ENCODE assay signal across 2 cellular contexts in the genomic region with DNA sequence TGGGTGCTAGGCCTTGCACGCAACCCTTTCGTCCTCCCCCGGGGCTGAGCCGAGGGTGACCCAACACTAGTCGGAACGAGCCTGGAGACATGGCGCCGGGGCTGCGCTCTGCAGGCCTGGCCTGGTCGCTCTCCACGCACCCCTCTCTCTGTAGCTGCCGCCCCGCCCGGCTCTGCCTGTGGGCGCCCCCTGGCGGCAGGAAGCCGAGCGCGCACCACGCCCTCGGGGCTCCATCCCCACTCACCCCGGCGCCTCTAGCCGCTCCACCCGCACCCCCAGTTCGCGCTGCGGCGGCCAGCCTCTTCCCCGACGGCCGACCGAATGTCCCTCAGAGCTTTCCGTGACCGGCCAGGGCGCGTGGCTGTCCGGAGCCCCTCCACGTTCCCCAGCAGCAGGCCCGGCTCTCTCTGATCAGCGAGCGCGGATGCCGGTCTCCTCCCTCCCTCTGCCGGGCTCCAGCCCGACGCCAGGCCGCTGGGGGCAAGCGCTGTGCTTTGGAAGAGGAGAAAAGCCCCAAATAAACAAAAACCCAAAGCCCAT.
A peak's percentile ranks its signal among the peaks of the same experiment; 100 is the strongest.
TF ChIP-seq lines count a peak whose summit lies in the region.

No MANE protein-coding gene starts in this region.

TF ChIP-seq in HEK293, 187 proteins besides CTCF, POLR2A, EP300 and RAD21 (continued from another document and continues in another):
- TF ChIP-seq, protein P1, sequence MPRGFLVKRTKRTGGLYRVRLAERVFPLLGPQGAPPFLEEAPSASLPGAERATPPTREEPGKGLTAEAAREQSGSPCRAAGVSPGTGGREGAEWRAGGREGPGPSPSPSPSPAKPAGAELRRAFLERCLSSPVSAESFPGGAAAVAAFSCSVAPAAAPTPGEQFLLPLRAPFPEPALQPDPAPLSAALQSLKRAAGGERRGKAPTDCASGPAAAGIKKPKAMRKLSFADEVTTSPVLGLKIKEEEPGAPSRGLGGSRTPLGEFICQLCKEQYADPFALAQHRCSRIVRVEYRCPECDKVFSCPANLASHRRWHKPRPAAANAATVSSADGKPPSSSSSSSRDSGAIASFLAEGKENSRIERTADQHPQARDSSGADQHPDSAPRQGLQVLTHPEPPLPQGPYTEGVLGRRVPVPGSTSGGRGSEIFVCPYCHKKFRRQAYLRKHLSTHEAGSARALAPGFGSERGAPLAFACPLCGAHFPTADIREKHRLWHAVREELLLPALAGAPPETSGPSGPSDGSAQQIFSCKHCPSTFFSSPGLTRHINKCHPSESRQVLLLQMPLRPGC (tag by site-specific recombination; IDR thresholded peaks at IDR 0.05): no peak
- TF ChIP-seq, protein P2, sequence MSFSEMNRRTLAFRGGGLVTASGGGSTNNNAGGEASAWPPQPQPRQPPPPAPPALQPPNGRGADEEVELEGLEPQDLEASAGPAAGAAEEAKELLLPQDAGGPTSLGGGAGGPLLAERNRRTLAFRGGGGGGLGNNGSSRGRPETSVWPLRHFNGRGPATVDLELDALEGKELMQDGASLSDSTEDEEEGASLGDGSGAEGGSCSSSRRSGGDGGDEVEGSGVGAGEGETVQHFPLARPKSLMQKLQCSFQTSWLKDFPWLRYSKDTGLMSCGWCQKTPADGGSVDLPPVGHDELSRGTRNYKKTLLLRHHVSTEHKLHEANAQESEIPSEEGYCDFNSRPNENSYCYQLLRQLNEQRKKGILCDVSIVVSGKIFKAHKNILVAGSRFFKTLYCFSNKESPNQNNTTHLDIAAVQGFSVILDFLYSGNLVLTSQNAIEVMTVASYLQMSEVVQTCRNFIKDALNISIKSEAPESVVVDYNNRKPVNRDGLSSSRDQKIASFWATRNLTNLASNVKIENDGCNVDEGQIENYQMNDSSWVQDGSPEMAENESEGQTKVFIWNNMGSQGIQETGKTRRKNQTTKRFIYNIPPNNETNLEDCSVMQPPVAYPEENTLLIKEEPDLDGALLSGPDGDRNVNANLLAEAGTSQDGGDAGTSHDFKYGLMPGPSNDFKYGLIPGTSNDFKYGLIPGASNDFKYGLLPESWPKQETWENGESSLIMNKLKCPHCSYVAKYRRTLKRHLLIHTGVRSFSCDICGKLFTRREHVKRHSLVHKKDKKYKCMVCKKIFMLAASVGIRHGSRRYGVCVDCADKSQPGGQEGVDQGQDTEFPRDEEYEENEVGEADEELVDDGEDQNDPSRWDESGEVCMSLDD (tag by site-specific recombination; IDR thresholded peaks at IDR 0.05): peak; percentile 43; the same call in 1 of the 2 replicates
- TF ChIP-seq ZNF658 (tag by site-specific recombination; IDR thresholded peaks at IDR 0.05) (no peak), GLIS2 (tag by site-specific recombination; IDR thresholded peaks at IDR 0.05) (0 out of 2 replicates have a peak, but pooled peaks have one; percentile 29), ZNF214 (tag by site-specific recombination; IDR thresholded peaks at IDR 0.05; ENCODE audit: borderline replicate concordance) (no peak), ZNF274 (IDR thresholded peaks at IDR 0.05; ENCODE audit: low read length) (no peak), ZNF274 (tag by site-specific recombination; IDR thresholded peaks at IDR 0.05; ENCODE audit: borderline replicate concordance) (no peak), ZNF530 (tag by site-specific recombination; IDR thresholded peaks at IDR 0.05; ENCODE audit: low read depth) (no peak), ZNF596 (tag by site-specific recombination; IDR thresholded peaks at IDR 0.05) (peak; percentile 69), ZBTB7A (tag by site-specific recombination; IDR thresholded peaks at IDR 0.05; ENCODE audit: low read depth) (peak; percentile 42; the same call in 1 of the 2 replicates), ZBTB8A (tag by site-specific recombination; IDR thresholded peaks at IDR 0.05) (peak; percentile 71), ZFHX2 (tag by site-specific recombination; conservative IDR thresholded peaks at IDR 0.05) (peak; percentile 52; the same call in 1 of the 2 replicates), ZNF501 (tag by site-specific recombination; IDR thresholded peaks at IDR 0.05) (peak; percentile 89), ZNF561 (tag by site-specific recombination; IDR thresholded peaks at IDR 0.05; ENCODE audit: borderline replicate concordance) (peak; percentile 54; the same call in 1 of the 2 replicates), ZNF777 (tag by site-specific recombination; IDR thresholded peaks at IDR 0.05; ENCODE audit: borderline replicate concordance) (peak; percentile 87; the same call in 1 of the 2 replicates), KLF16 (tag by site-specific recombination; IDR thresholded peaks at IDR 0.05) (peak; percentile 75), ZNF341 (tag by site-specific recombination; IDR thresholded peaks at IDR 0.05; ENCODE audit: low read depth) (peak; percentile 74), ZSCAN30 (tag by site-specific recombination; IDR thresholded peaks at IDR 0.05) (peak; percentile 80), ZNF2 (tag by site-specific recombination; IDR thresholded peaks at IDR 0.05) (peak; percentile 92), ZNF211 (tag by site-specific recombination; IDR thresholded peaks at IDR 0.05; ENCODE audit: low read depth) (no peak), ZNF610 (tag by site-specific recombination; IDR thresholded peaks at IDR 0.05; ENCODE audit: borderline replicate concordance) (peak; percentile 86; the same call in 1 of the 2 replicates), ZNF324 (tag by site-specific recombination; IDR thresholded peaks at IDR 0.05) (peak; percentile 20; the same call in 1 of the 2 replicates), KLF1 (tag by site-specific recombination; IDR thresholded peaks at IDR 0.05) (peak; percentile 62; the same call in 1 of the 2 replicates)
- TF ChIP-seq, protein P3, sequence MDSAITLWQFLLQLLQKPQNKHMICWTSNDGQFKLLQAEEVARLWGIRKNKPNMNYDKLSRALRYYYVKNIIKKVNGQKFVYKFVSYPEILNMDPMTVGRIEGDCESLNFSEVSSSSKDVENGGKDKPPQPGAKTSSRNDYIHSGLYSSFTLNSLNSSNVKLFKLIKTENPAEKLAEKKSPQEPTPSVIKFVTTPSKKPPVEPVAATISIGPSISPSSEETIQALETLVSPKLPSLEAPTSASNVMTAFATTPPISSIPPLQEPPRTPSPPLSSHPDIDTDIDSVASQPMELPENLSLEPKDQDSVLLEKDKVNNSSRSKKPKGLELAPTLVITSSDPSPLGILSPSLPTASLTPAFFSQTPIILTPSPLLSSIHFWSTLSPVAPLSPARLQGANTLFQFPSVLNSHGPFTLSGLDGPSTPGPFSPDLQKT (IDR thresholded peaks at IDR 0.05; ENCODE audit: borderline replicate concordance, low read depth, low read length): no peak
- TF ChIP-seq, protein P4, sequence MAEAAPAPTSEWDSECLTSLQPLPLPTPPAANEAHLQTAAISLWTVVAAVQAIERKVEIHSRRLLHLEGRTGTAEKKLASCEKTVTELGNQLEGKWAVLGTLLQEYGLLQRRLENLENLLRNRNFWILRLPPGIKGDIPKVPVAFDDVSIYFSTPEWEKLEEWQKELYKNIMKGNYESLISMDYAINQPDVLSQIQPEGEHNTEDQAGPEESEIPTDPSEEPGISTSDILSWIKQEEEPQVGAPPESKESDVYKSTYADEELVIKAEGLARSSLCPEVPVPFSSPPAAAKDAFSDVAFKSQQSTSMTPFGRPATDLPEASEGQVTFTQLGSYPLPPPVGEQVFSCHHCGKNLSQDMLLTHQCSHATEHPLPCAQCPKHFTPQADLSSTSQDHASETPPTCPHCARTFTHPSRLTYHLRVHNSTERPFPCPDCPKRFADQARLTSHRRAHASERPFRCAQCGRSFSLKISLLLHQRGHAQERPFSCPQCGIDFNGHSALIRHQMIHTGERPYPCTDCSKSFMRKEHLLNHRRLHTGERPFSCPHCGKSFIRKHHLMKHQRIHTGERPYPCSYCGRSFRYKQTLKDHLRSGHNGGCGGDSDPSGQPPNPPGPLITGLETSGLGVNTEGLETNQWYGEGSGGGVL (tag by site-specific recombination; IDR thresholded peaks at IDR 0.05): no peak

TF ChIP-seq in HepG2, 621 proteins besides CTCF, POLR2A, EP300 and RAD21 (continued from another document and continues in another):
- TF ChIP-seq, protein P5, sequence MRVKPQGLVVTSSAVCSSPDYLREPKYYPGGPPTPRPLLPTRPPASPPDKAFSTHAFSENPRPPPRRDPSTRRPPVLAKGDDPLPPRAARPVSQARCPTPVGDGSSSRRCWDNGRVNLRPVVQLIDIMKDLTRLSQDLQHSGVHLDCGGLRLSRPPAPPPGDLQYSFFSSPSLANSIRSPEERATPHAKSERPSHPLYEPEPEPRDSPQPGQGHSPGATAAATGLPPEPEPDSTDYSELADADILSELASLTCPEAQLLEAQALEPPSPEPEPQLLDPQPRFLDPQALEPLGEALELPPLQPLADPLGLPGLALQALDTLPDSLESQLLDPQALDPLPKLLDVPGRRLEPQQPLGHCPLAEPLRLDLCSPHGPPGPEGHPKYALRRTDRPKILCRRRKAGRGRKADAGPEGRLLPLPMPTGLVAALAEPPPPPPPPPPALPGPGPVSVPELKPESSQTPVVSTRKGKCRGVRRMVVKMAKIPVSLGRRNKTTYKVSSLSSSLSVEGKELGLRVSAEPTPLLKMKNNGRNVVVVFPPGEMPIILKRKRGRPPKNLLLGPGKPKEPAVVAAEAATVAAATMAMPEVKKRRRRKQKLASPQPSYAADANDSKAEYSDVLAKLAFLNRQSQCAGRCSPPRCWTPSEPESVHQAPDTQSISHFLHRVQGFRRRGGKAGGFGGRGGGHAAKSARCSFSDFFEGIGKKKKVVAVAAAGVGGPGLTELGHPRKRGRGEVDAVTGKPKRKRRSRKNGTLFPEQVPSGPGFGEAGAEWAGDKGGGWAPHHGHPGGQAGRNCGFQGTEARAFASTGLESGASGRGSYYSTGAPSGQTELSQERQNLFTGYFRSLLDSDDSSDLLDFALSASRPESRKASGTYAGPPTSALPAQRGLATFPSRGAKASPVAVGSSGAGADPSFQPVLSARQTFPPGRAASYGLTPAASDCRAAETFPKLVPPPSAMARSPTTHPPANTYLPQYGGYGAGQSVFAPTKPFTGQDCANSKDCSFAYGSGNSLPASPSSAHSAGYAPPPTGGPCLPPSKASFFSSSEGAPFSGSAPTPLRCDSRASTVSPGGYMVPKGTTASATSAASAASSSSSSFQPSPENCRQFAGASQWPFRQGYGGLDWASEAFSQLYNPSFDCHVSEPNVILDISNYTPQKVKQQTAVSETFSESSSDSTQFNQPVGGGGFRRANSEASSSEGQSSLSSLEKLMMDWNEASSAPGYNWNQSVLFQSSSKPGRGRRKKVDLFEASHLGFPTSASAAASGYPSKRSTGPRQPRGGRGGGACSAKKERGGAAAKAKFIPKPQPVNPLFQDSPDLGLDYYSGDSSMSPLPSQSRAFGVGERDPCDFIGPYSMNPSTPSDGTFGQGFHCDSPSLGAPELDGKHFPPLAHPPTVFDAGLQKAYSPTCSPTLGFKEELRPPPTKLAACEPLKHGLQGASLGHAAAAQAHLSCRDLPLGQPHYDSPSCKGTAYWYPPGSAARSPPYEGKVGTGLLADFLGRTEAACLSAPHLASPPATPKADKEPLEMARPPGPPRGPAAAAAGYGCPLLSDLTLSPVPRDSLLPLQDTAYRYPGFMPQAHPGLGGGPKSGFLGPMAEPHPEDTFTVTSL (CRISPR knock-in tag; IDR thresholded peaks at IDR 0.05; ENCODE audit: borderline replicate concordance): no peak
- TF ChIP-seq, protein P6, sequence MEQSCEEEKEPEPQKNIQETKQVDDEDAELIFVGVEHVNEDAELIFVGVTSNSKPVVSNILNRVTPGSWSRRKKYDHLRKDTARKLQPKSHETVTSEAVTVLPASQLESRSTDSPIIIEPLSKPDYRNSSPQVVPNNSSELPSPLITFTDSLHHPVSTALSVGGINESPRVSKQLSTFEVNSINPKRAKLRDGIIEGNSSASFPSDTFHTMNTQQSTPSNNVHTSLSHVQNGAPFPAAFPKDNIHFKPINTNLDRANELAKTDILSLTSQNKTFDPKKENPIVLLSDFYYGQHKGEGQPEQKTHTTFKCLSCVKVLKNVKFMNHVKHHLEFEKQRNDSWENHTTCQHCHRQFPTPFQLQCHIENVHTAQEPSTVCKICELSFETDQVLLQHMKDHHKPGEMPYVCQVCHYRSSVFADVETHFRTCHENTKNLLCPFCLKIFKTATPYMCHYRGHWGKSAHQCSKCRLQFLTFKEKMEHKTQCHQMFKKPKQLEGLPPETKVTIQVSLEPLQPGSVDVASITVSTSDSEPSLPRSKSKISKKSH (CRISPR knock-in tag; IDR thresholded peaks at IDR 0.05; ENCODE audit: borderline replicate concordance): 0 out of 2 replicates have a peak, but pooled peaks have one; percentile 29
- 0 out of 2 replicates have a peak, but pooled peaks have one; percentile 54 for TF ChIP-seq ZNF274 (CRISPR knock-in tag; IDR thresholded peaks at IDR 0.05)
- TF ChIP-seq ZNF264 (CRISPR knock-in tag; IDR thresholded peaks at IDR 0.05): no peak
- no peak for TF ChIP-seq KDM3A (CRISPR knock-in tag; IDR thresholded peaks at IDR 0.05; ENCODE audit: low read depth)
- TF ChIP-seq ELF3 (CRISPR knock-in tag; IDR thresholded peaks at IDR 0.05): no peak
- TF ChIP-seq HOXA5 (CRISPR knock-in tag; IDR thresholded peaks at IDR 0.05): 0 out of 2 replicates have a peak, but pooled peaks have one; percentile 44
- 0 out of 2 replicates have a peak, but pooled peaks have one; percentile 46 for TF ChIP-seq ZNF619 (CRISPR knock-in tag; IDR thresholded peaks at IDR 0.05)
- TF ChIP-seq, protein P7, sequence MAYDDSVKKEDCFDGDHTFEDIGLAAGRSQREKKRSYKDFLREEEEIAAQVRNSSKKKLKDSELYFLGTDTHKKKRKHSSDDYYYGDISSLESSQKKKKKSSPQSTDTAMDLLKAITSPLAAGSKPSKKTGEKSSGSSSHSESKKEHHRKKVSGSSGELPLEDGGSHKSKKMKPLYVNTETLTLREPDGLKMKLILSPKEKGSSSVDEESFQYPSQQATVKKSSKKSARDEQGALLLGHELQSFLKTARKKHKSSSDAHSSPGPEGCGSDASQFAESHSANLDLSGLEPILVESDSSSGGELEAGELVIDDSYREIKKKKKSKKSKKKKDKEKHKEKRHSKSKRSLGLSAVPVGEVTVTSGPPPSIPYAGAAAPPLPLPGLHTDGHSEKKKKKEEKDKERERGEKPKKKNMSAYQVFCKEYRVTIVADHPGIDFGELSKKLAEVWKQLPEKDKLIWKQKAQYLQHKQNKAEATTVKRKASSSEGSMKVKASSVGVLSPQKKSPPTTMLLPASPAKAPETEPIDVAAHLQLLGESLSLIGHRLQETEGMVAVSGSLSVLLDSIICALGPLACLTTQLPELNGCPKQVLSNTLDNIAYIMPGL (CRISPR knock-in tag; IDR thresholded peaks at IDR 0.05; ENCODE audit: borderline replicate concordance in 1 of 2, low read depth in 1 of 2): peak; percentile 40 to 69; a peak in 2 of 4 replicates
- TF ChIP-seq, protein P8, sequence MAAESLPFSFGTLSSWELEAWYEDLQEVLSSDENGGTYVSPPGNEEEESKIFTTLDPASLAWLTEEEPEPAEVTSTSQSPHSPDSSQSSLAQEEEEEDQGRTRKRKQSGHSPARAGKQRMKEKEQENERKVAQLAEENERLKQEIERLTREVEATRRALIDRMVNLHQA (CRISPR knock-in tag; IDR thresholded peaks at IDR 0.05): no peak
- TF ChIP-seq, protein P9, sequence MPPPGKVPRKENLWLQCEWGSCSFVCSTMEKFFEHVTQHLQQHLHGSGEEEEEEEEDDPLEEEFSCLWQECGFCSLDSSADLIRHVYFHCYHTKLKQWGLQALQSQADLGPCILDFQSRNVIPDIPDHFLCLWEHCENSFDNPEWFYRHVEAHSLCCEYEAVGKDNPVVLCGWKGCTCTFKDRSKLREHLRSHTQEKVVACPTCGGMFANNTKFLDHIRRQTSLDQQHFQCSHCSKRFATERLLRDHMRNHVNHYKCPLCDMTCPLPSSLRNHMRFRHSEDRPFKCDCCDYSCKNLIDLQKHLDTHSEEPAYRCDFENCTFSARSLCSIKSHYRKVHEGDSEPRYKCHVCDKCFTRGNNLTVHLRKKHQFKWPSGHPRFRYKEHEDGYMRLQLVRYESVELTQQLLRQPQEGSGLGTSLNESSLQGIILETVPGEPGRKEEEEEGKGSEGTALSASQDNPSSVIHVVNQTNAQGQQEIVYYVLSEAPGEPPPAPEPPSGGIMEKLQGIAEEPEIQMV (CRISPR knock-in tag; IDR thresholded peaks at IDR 0.05; ENCODE audit: low read depth): no peak
- no peak for TF ChIP-seq AGO2 (optimal IDR thresholded peaks at IDR 0.05; ENCODE audit: low read depth, low read length)
